Comparison of ENCODE assay signal across 1 cellular context in the genomic region with DNA sequence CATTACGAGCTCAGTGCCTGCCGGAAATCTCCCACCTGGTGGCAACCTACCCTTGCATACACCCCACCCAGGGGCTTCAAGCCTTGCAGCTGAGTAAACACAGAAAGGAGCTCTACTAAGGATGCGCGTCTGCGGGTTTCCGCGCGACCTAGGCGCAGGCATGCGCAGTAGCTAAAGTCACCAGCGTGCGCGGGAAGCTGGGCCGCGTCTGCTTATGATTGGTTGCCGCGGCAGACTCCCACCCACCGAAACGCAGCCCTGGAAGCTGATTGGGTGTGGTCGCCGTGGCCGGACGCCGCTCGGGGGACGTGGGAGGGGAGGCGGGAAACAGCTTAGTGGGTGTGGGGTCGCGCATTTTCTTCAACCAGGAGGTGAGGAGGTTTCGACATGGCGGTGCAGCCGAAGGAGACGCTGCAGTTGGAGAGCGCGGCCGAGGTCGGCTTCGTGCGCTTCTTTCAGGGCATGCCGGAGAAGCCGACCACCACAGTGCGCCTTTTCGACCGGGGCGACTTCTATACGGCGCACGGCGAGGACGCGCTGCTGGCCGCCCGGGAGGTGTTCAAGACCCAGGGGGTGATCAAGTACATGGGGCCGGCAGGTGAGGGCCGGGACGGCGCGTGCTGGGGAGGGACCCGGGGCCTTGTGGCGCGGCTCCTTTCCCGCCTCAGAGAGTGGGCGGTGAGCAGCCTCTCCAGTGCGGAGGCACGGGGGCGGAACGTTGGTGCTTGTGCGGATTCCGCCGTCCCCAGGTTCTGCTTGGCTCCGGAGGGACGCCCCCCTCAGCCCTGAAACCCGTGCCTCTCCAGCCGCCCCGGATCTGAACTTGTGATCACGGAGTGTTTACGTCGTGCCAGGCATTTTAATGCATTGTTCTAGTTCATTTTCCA.
A peak's percentile ranks its signal among the peaks of the same experiment; 100 is the strongest.
TF ChIP-seq lines count a peak whose summit lies in the region.

Gene MSH2 (plus strand): TSS at position 352 of the 887 bp plus-strand sequence. CDS start 36 bp downstream, at position 388.

TF ChIP-seq in K562, 482 proteins besides CTCF, POLR2A, EP300 and RAD21 (continued from another document and continues in another):
- TF ChIP-seq LCOR (CRISPR knock-in tag; IDR thresholded peaks at IDR 0.05) = peak; percentile 94
- TF ChIP-seq KAT8 (IDR thresholded peaks at IDR 0.05; ENCODE audit: low read depth) = no peak
- TF ChIP-seq ZZZ3 (IDR thresholded peaks at IDR 0.05) = no peak
- TF ChIP-seq, protein P1, sequence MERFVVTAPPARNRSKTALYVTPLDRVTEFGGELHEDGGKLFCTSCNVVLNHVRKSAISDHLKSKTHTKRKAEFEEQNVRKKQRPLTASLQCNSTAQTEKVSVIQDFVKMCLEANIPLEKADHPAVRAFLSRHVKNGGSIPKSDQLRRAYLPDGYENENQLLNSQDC (CRISPR knock-in tag; IDR thresholded peaks at IDR 0.05) = 0 out of 2 replicates have a peak, but pooled peaks have one; percentile 49
- TF ChIP-seq CXXC5 (CRISPR knock-in tag; IDR thresholded peaks at IDR 0.05) = peak; percentile 90
- TF ChIP-seq UBTF (IDR thresholded peaks at IDR 0.05; ENCODE audit: borderline replicate concordance in 1 of 2, low read depth in 2 of 2, low read length in 2 of 2) = peak in 1 of 2 experiments; percentile 73; a peak in 1 of 4 replicates
- TF ChIP-seq ZNF175 (CRISPR knock-in tag; IDR thresholded peaks at IDR 0.05; ENCODE audit: low read depth) = 0 out of 2 replicates have a peak, but pooled peaks have one; percentile 21
- peak; percentile 28; the same call in 1 of the 2 replicates for TF ChIP-seq BHLHE40 (IDR thresholded peaks at IDR 0.05; ENCODE audit: low read length)
- peak; percentile 64 for TF ChIP-seq ZNF143 (CRISPR knock-in tag; IDR thresholded peaks at IDR 0.05)
- peak; percentile 88 for TF ChIP-seq CTBP1 (IDR thresholded peaks at IDR 0.05; ENCODE audit: borderline replicate concordance)
- TF ChIP-seq EGR1 (conservative IDR thresholded peaks at IDR 0.05) = peak; percentile 87
- TF ChIP-seq POU5F1 (IDR thresholded peaks at IDR 0.05; ENCODE audit: borderline replicate concordance, low read depth, low read length, partially characterized antibody) = no peak
- peak; percentile 85; the same call in 1 of the 2 replicates for TF ChIP-seq PHF8 (IDR thresholded peaks at IDR 0.05; ENCODE audit: borderline replicate concordance, low read length)
- TF ChIP-seq FOXO4 (CRISPR knock-in tag; IDR thresholded peaks at IDR 0.05) = no peak
- TF ChIP-seq, protein P2, sequence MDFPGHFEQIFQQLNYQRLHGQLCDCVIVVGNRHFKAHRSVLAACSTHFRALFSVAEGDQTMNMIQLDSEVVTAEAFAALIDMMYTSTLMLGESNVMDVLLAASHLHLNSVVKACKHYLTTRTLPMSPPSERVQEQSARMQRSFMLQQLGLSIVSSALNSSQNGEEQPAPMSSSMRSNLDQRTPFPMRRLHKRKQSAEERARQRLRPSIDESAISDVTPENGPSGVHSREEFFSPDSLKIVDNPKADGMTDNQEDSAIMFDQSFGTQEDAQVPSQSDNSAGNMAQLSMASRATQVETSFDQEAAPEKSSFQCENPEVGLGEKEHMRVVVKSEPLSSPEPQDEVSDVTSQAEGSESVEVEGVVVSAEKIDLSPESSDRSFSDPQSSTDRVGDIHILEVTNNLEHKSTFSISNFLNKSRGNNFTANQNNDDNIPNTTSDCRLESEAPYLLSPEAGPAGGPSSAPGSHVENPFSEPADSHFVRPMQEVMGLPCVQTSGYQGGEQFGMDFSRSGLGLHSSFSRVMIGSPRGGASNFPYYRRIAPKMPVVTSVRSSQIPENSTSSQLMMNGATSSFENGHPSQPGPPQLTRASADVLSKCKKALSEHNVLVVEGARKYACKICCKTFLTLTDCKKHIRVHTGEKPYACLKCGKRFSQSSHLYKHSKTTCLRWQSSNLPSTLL (IDR thresholded peaks at IDR 0.05) = no peak
- no peak for TF ChIP-seq JUND (IDR thresholded peaks at IDR 0.05; ENCODE audit: borderline replicate concordance, low read depth, low read length)
- TF ChIP-seq JUND (tag; IDR thresholded peaks at IDR 0.05; ENCODE audit: borderline replicate concordance, low read depth, low read length) = no peak; the same call in 2 of the 3 replicates
- no peak for TF ChIP-seq ZNF23 (CRISPR knock-in tag; IDR thresholded peaks at IDR 0.05)
- TF ChIP-seq SRF (CRISPR knock-in tag; IDR thresholded peaks at IDR 0.05) = no peak
- no peak for TF ChIP-seq ZNF347 (CRISPR knock-in tag; IDR thresholded peaks at IDR 0.05; ENCODE audit: low read depth)
- TF ChIP-seq ZNF561 (CRISPR knock-in tag; conservative IDR thresholded peaks at IDR 0.05) = no peak
- TF ChIP-seq HNRNPL (IDR thresholded peaks at IDR 0.05; ENCODE audit: low read depth, low read length) = no peak
- peak; percentile 98 for TF ChIP-seq NR3C1 (CRISPR knock-in tag; IDR thresholded peaks at IDR 0.05)
- peak; percentile 72 for TF ChIP-seq ZNF121 (CRISPR knock-in tag; conservative IDR thresholded peaks at IDR 0.05)
- peak; percentile 83 for TF ChIP-seq ZBTB43 (CRISPR knock-in tag; IDR thresholded peaks at IDR 0.05)
- TF ChIP-seq SMARCA4 (IDR thresholded peaks at IDR 0.05) = peak; percentile 30; the same call in 1 of the 2 replicates
- no peak for TF ChIP-seq TRIM28 (IDR thresholded peaks at IDR 0.05)
- TF ChIP-seq, protein P3, sequence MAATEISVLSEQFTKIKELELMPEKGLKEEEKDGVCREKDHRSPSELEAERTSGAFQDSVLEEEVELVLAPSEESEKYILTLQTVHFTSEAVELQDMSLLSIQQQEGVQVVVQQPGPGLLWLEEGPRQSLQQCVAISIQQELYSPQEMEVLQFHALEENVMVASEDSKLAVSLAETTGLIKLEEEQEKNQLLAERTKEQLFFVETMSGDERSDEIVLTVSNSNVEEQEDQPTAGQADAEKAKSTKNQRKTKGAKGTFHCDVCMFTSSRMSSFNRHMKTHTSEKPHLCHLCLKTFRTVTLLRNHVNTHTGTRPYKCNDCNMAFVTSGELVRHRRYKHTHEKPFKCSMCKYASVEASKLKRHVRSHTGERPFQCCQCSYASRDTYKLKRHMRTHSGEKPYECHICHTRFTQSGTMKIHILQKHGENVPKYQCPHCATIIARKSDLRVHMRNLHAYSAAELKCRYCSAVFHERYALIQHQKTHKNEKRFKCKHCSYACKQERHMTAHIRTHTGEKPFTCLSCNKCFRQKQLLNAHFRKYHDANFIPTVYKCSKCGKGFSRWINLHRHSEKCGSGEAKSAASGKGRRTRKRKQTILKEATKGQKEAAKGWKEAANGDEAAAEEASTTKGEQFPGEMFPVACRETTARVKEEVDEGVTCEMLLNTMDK (IDR thresholded peaks at IDR 0.05; ENCODE audit: borderline replicate concordance, insufficient read depth, low read depth, low read length, poor library complexity, severe bottlenecking) = no peak
- no peak for TF ChIP-seq HDGF (IDR thresholded peaks at IDR 0.05)
- peak; percentile 55 for TF ChIP-seq POLR2B (IDR thresholded peaks at IDR 0.05; ENCODE audit: low read depth, partially characterized antibody)
- TF ChIP-seq, protein P4, sequence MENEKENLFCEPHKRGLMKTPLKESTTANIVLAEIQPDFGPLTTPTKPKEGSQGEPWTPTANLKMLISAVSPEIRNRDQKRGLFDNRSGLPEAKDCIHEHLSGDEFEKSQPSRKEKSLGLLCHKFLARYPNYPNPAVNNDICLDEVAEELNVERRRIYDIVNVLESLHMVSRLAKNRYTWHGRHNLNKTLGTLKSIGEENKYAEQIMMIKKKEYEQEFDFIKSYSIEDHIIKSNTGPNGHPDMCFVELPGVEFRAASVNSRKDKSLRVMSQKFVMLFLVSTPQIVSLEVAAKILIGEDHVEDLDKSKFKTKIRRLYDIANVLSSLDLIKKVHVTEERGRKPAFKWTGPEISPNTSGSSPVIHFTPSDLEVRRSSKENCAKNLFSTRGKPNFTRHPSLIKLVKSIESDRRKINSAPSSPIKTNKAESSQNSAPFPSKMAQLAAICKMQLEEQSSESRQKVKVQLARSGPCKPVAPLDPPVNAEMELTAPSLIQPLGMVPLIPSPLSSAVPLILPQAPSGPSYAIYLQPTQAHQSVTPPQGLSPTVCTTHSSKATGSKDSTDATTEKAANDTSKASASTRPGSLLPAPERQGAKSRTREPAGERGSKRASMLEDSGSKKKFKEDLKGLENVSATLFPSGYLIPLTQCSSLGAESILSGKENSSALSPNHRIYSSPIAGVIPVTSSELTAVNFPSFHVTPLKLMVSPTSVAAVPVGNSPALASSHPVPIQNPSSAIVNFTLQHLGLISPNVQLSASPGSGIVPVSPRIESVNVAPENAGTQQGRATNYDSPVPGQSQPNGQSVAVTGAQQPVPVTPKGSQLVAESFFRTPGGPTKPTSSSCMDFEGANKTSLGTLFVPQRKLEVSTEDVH (IDR thresholded peaks at IDR 0.05; ENCODE audit: low read depth, partially characterized antibody) = peak; percentile 96
- TF ChIP-seq HMGN3 (IDR thresholded peaks at IDR 0.05; ENCODE audit: borderline replicate concordance, extremely low read depth, insufficient read length, low read depth, low read length) = peak; percentile 75
- no peak for TF ChIP-seq GABPB2 (CRISPR knock-in tag; conservative IDR thresholded peaks at IDR 0.05)
- TF ChIP-seq RBM25 (IDR thresholded peaks at IDR 0.05; ENCODE audit: low read depth, low read length, severe bottlenecking) = peak; percentile 96
- TF ChIP-seq DEAF1 (CRISPR knock-in tag; IDR thresholded peaks at IDR 0.05) = no peak
- TF ChIP-seq TSC22D4 (tag; IDR thresholded peaks at IDR 0.05) = no peak
- TF ChIP-seq NFE2L1 (tag; IDR thresholded peaks at IDR 0.05; ENCODE audit: borderline replicate concordance, low read depth) = no peak
- no peak for TF ChIP-seq KLF16 (IDR thresholded peaks at IDR 0.05)
- peak; percentile 56; the same call in 1 of the 2 replicates for TF ChIP-seq ZNF592 (IDR thresholded peaks at IDR 0.05)
